ENCODE assay signal across 8 cellular contexts in the genomic region with DNA sequence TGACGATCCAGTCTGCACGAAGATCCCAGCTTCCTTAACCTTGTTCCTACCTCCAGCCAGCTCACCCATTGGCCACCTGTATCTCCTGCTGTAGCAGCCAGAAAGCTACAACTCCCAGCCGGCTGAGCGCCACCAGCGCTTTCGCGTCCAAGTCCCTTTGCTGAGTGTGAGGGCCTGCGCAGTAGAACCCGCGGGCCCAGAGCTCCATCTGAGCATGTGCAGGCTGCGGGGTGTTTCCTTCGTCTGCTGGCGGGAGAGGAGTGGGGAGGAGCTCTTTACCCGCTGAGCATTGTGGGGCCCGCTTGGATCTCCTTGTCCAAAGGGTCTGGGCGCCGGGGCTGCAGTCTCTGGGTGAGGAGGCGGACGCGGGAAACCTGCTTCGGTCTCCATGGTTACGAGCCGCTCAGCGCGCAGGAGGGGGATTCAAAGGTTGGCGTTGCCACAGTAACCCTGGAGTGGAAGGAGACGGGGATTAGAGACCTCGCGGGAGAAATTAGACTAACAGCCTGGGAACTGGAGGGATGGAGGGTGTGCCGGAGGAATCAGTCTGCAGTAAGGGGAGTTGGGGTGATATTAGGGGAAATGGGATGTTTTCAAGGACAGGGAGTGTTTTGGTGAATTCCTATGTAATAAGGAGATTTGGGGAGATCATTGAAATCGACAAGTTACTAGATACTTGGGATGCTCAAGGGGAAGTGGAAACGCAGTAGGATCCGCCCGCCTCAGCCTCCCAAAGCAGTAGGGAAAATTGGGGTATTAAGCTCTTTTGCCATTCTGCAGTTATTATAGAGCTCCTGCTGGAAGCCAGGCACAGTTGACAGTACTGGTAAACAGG. TPM values are rescaled to one million over a fixed set of nuclear protein-coding genes. Genes with fewer than 3 reads are reported as not detected.
DNase-seq lines count a peak whose midpoint lies in the region; ATAC-seq and TF ChIP-seq lines count a peak whose summit lies in the region.

No MANE protein-coding gene starts in this region.

- H3K9ac ChIP-seq in smooth muscle cell (ENCODE audit: low read depth) = peak overlapping the region; percentile 61

- TF ChIP-seq CTCF in AG04449 (IDR thresholded peaks at IDR 0.05; ENCODE audit: insufficient read depth, low read length, missing control alignments) (no peak), WERI-Rb-1 (IDR thresholded peaks at IDR 0.05; ENCODE audit: low read depth, low read length) (no peak), smooth muscle cell (IDR thresholded peaks at IDR 0.05; ENCODE audit: borderline replicate concordance, insufficient read depth, poor library complexity, severe bottlenecking) (no peak)

- H3K9me3 ChIP-seq in WERI-Rb-1 (ENCODE audit: severe bottlenecking) (no peaks in the 10 kb centered on the region), smooth muscle cell (replicated peaks; ENCODE audit: low read depth) (no peaks in the 10 kb centered on the region)

- H3K36me3 Mint-ChIP-seq in immature natural killer cell = no peaks in the 10 kb centered on the region

- no peaks in the 10 kb centered on the region for H3F3A ChIP-seq in smooth muscle cell (ENCODE audit: low read depth)

- H3K27ac ChIP-seq in WERI-Rb-1 (peak overlapping the region; percentile 58), caudate nucleus (ENCODE audit: low read depth, low read length) (peak overlapping the region; percentile 74), smooth muscle cell (ENCODE audit: low read depth) (peak overlapping the region; percentile 49)

- POLR2A ChIA-PET in AG04449 (lab: Yijun Ruan, JAX) = interaction anchor here (0.5 to 1.2 kb wide), 10 partner anchors 12 to 434 kb away, joined by 3 to 6 read pairs (median 4); a partner anchor contains a TSS

- H3K4me1 ChIP-seq in smooth muscle cell (ENCODE audit: low read depth) = no peaks in the 10 kb centered on the region

- peak overlapping the region; percentile 88 for H2AFZ ChIP-seq in smooth muscle cell (ENCODE audit: low read depth)

- peak overlapping the region; percentile 87 for H3K4me2 ChIP-seq in smooth muscle cell

- H3K4me3 Mint-ChIP-seq in immature natural killer cell = no peak overlapping the region

- H3K27ac Mint-ChIP-seq in immature natural killer cell = no peak overlapping the region

- peaks cover 6 to 7% of the 10 kb centered on the region in 2 donors for H3K4me1 Mint-ChIP-seq in immature natural killer cell

- H3K36me3 ChIP-seq in WERI-Rb-1 (no peaks in the 10 kb centered on the region; the same call in none of the 2 replicates), smooth muscle cell (ENCODE audit: low read depth) (no peaks in the 10 kb centered on the region)

- under 1% methylated on average over 34 of the region's 34 CpGs for WGBS in smooth muscle cell (ENCODE audit: low lambda C conversion rate)

- no peaks in the 10 kb centered on the region for H4K20me1 ChIP-seq in smooth muscle cell (ENCODE audit: low read depth)

- peak overlapping the region; percentile 91 for H3K4me3 ChIP-seq in AG04449 (ENCODE audit: low read depth, low read length)
- H3K4me3 ChIP-seq in WERI-Rb-1 (ENCODE audit: low read depth, low read length) = peak overlapping the region; percentile 93
- H3K4me3 ChIP-seq in smooth muscle cell = peak overlapping the region; percentile 69

- peaks cover 1 to 2% (median 2%) of the 10 kb centered on the region in 3 donors for H3K27me3 Mint-ChIP-seq in immature natural killer cell (ENCODE audit: low read depth in 3 of 3)

- no peaks in the 10 kb centered on the region for H3K9me3 Mint-ChIP-seq in immature natural killer cell

- H3K79me2 ChIP-seq in smooth muscle cell (ENCODE audit: low read depth) = peaks cover 6% of the 10 kb centered on the region

- CTCF ChIA-PET in AG04449 (lab: Yijun Ruan, JAX) = interaction anchor here (0.8 to 4.1 kb wide), 9 partner anchors 10 to 241 kb away, joined by 3 to 44 read pairs (median 13); no protein-coding TSS in a partner anchor

- ATAC-seq in GM18907 (IDR thresholded peaks at IDR 0.05; ENCODE audit: unreplicated experiment) (peak; percentile 85), HG03135 (IDR thresholded peaks at IDR 0.05; ENCODE audit: unreplicated experiment) (peak; percentile 89)

- H3K27me3 ChIP-seq in WERI-Rb-1 (ENCODE audit: insufficient read depth, low read depth, severe bottlenecking) = no peaks in the 10 kb centered on the region
- no peaks in the 10 kb centered on the region for H3K27me3 ChIP-seq in smooth muscle cell (ENCODE audit: low read depth)

- peak; percentile 56 for DNase-seq in AG04449 (ENCODE audit: low read depth, low spot score)
- peak; percentile 99 for DNase-seq in NCI-H2196 treated with DMSO at 0.1 percent for 48 hours (lab: John Stamatoyannopoulos, UW; ENCODE audit: unreplicated experiment)
- peak; percentile 99 for DNase-seq in WERI-Rb-1
- DNase-seq in caudate nucleus (lab: John Stamatoyannopoulos, UW) = peak; percentile 74 to 98 (median 95)
- peak; percentile 84 to 87 (median 86) for DNase-seq in immature natural killer cell
- DNase-seq in smooth muscle cell (lab: John Stamatoyannopoulos, UW; ENCODE audit: unreplicated experiment) = peak; percentile 78

RNA-seq across cellular contexts. Expression of a gene that starts 33.5 kb away (rescaled TPM):
- polyA plus RNA-seq in immature natural killer cell = 1 to 10 TPM in 1 of 3 donors, under 1 TPM in 1, not detected in 1; 0.54 to 1.3 TPM
- total RNA-seq in smooth muscle cell = 0.18 and 1.3 TPM in 2 replicates
- polyA plus RNA-seq in smooth muscle cell = 1.3 and 1.6 TPM in 2 replicates

RNA-seq across cellular contexts. Expression of a gene that starts 33.9 kb away (rescaled TPM):
- 10 to 100 TPM; 13.1 to 26.0 (median 17.3) TPM for polyA plus RNA-seq in immature natural killer cell
- total RNA-seq in smooth muscle cell = 9.8 and 16.5 TPM in 2 replicates
- polyA plus RNA-seq in smooth muscle cell = 26.1 and 38.5 TPM in 2 replicates

RNA-seq across cellular contexts. Expression of a gene that starts 51.7 kb away (rescaled TPM):
- polyA plus RNA-seq in immature natural killer cell (100 to 1,000 TPM in 1 of 3 donors, 10 to 100 TPM in 2; 74.2 to 109 (median 86.3) TPM), smooth muscle cell (9.0 and 9.3 TPM in 2 replicates)
- total RNA-seq in smooth muscle cell = 17.7 and 30.0 TPM in 2 replicates

Comparison
In these comparisons a context has a peak if more than half of its experiments do, and no peak if none do; other contexts are left out.
1. Peak in every context shown above with its lines: DNase-seq, ATAC-seq, H3K4me3 ChIP-seq and H3K27ac ChIP-seq.